12 cellular contexts compared by ENCODE assay signal in genomic region chr17:64622931-64623654, GRCh38. TPM values are rescaled to one million over a fixed set of nuclear protein-coding genes. Genes with fewer than 3 reads are reported as not detected.
A peak's percentile ranks its signal among the peaks of the same experiment; 100 is the strongest.
DNase-seq lines count a peak whose midpoint lies in the region; ATAC-seq, FAIRE-seq and TF ChIP-seq lines count a peak whose summit lies in the region.
"Had no signal": no experiment of that assay in that cellular context is flagged by ENCODE, and none has a peak within 500 bp of the region (broad histone marks: within the 10 kb centered on the region; RNA-seq: fewer than 3 reads in every experiment).

No MANE protein-coding gene starts in this region.

- peaks cover 7% of the 10 kb centered on the region for H3K36me3 ChIP-seq in astrocyte (ENCODE audit: insufficient read depth, low read length)
- H3K36me3 ChIP-seq: gastrocnemius medialis had no signal

- DNase-seq in natural killer cell (no peak), astrocyte (ENCODE audit: low read depth) (peak; percentile 92), glomerular endothelial cell (ENCODE audit: extremely low read depth, low read depth, low spot score) (peak; percentile 94), nephron progenitor cell (no peak), DMS53 treated with DMSO at 0.1 percent for 48 hours (lab: John Stamatoyannopoulos, UW; ENCODE audit: unreplicated experiment) (no peak), erythroblast (lab: John Stamatoyannopoulos, UW) (no peak)
- no peak for DNase-seq in natural killer cell treated with Interleukin-12 subunit alpha and Interleukin-12 subunit beta and Interleukin-15 and Interleukin-18, amount 100 ng/mL, for 72 hours (ENCODE audit: low spot score)
- DNase-seq: activated naive CD4-positive, alpha-beta T cell treated with anti-CD3 and anti-CD28 coated beads, Interleukin-2, amount 10 ng/mL, durations not matched to agents 7 days and 5 days; gastrocnemius medialis; NCI-H2029 treated with DMSO at 0.1 percent for 48 hours; stimulated activated naive B cell treated with anti-CD40 and anti-IgM and Interleukin-4, amounts not matched to agents 10 μg/mL and 1 μg/mL and 100 μg/mL, for 72 hours had no signal

- H3K27me3 Mint-ChIP-seq in natural killer cell (ENCODE audit: low read depth in 2 of 2) (no peaks in the 10 kb centered on the region), astrocyte (ENCODE audit: low read depth, unreplicated experiment) (no peaks in the 10 kb centered on the region), nephron progenitor cell (ENCODE audit: low read depth, poor library complexity) (no peaks in the 10 kb centered on the region)
- no peaks in the 10 kb centered on the region for H3K27me3 Mint-ChIP-seq in natural killer cell treated with Interleukin-12 subunit alpha and Interleukin-12 subunit beta and Interleukin-15 and Interleukin-18, amount 100 ng/mL, for 72 hours
- H3K27me3 Mint-ChIP-seq: activated naive CD4-positive, alpha-beta T cell treated with anti-CD3 and anti-CD28 coated beads, Interleukin-2, amount 10 ng/mL, durations not matched to agents 7 days and 5 days; stimulated activated naive B cell treated with anti-CD40 and anti-IgM and Interleukin-4, amounts not matched to agents 10 μg/mL and 1 μg/mL and 100 μg/mL, for 72 hours had no signal

- H3K4me3 Mint-ChIP-seq in natural killer cell (no peak overlapping the region), astrocyte (ENCODE audit: unreplicated experiment) (peak overlapping the region; percentile 67), nephron progenitor cell (no peak overlapping the region)
- H3K4me3 Mint-ChIP-seq in natural killer cell treated with Interleukin-12 subunit alpha and Interleukin-12 subunit beta and Interleukin-15 and Interleukin-18, amount 100 ng/mL, for 72 hours: no peak overlapping the region
- H3K4me3 Mint-ChIP-seq: activated naive CD4-positive, alpha-beta T cell treated with anti-CD3 and anti-CD28 coated beads, Interleukin-2, amount 10 ng/mL, durations not matched to agents 7 days and 5 days; stimulated activated naive B cell treated with anti-CD40 and anti-IgM and Interleukin-4, amounts not matched to agents 10 μg/mL and 1 μg/mL and 100 μg/mL, for 72 hours had no signal

- H3K4me1 Mint-ChIP-seq in natural killer cell: peaks cover 44 to 47% of the 10 kb centered on the region in 2 donors
- peaks cover 25 to 32% of the 10 kb centered on the region in 2 donors for H3K4me1 Mint-ChIP-seq in natural killer cell treated with Interleukin-12 subunit alpha and Interleukin-12 subunit beta and Interleukin-15 and Interleukin-18, amount 100 ng/mL, for 72 hours (ENCODE audit: low read depth in 2 of 2)
- H3K4me1 Mint-ChIP-seq in astrocyte (ENCODE audit: low read depth, unreplicated experiment): peaks cover 38% of the 10 kb centered on the region
- H3K4me1 Mint-ChIP-seq in nephron progenitor cell: no peaks in the 10 kb centered on the region

- peaks cover 85% of the 10 kb centered on the region for H4K20me1 ChIP-seq in astrocyte (ENCODE audit: insufficient read depth, low read length)

- no peak for ATAC-seq in natural killer cell
- no peak for ATAC-seq in natural killer cell treated with Interleukin-12 subunit alpha and Interleukin-12 subunit beta and Interleukin-15 and Interleukin-18, amount 100 ng/mL, for 72 hours
- ATAC-seq in GM21423 (IDR thresholded peaks at IDR 0.05; ENCODE audit: unreplicated experiment): no peak
- ATAC-seq: gastrocnemius medialis; stimulated activated naive B cell treated with anti-CD40 and anti-IgM and Interleukin-4, amounts not matched to agents 10 μg/mL and 1 μg/mL and 100 μg/mL, for 72 hours had no signal

- H3K9me3 Mint-ChIP-seq in natural killer cell (no peaks in the 10 kb centered on the region), astrocyte (ENCODE audit: unreplicated experiment) (peaks cover 2% of the 10 kb centered on the region), nephron progenitor cell (no peaks in the 10 kb centered on the region)
- H3K9me3 Mint-ChIP-seq in natural killer cell treated with Interleukin-12 subunit alpha and Interleukin-12 subunit beta and Interleukin-15 and Interleukin-18, amount 100 ng/mL, for 72 hours: no peaks in the 10 kb centered on the region
- H3K9me3 Mint-ChIP-seq: activated naive CD4-positive, alpha-beta T cell treated with anti-CD3 and anti-CD28 coated beads, Interleukin-2, amount 10 ng/mL, durations not matched to agents 7 days and 5 days; stimulated activated naive B cell treated with anti-CD40 and anti-IgM and Interleukin-4, amounts not matched to agents 10 μg/mL and 1 μg/mL and 100 μg/mL, for 72 hours had no signal

- FAIRE-seq in astrocyte (lab: Jason Lieb, UNC): peak; percentile 58

- H3K27ac Mint-ChIP-seq in natural killer cell: peak overlapping the region; percentile 4 to 17
- peak overlapping the region in 1 of 2 donors; percentile 1 for H3K27ac Mint-ChIP-seq in natural killer cell treated with Interleukin-12 subunit alpha and Interleukin-12 subunit beta and Interleukin-15 and Interleukin-18, amount 100 ng/mL, for 72 hours
- H3K27ac Mint-ChIP-seq in astrocyte (ENCODE audit: unreplicated experiment): peak overlapping the region; percentile 94
- no peak overlapping the region for H3K27ac Mint-ChIP-seq in nephron progenitor cell
- H3K27ac Mint-ChIP-seq: activated naive CD4-positive, alpha-beta T cell treated with anti-CD3 and anti-CD28 coated beads, Interleukin-2, amount 10 ng/mL, durations not matched to agents 7 days and 5 days; stimulated activated naive B cell treated with anti-CD40 and anti-IgM and Interleukin-4, amounts not matched to agents 10 μg/mL and 1 μg/mL and 100 μg/mL, for 72 hours had no signal

- H3K9ac ChIP-seq in astrocyte (ENCODE audit: low read length): peak overlapping the region; percentile 20

- H3K9me3 ChIP-seq in astrocyte (ENCODE audit: insufficient read depth, low read depth, low read length): no peaks in the 10 kb centered on the region
- H3K9me3 ChIP-seq: gastrocnemius medialis had no signal

- H3K36me3 Mint-ChIP-seq in natural killer cell: no peaks in the 10 kb centered on the region
- H3K36me3 Mint-ChIP-seq in natural killer cell treated with Interleukin-12 subunit alpha and Interleukin-12 subunit beta and Interleukin-15 and Interleukin-18, amount 100 ng/mL, for 72 hours: no peaks in the 10 kb centered on the region
- peaks cover 8% of the 10 kb centered on the region for H3K36me3 Mint-ChIP-seq in astrocyte (ENCODE audit: low read depth, unreplicated experiment)
- peaks cover 22% of the 10 kb centered on the region for H3K36me3 Mint-ChIP-seq in nephron progenitor cell (ENCODE audit: low read depth)

- intact Hi-C loops in natural killer cell (cut with micrococcal nuclease): no loop called here

- H3K4me3 ChIP-seq in astrocyte (ENCODE audit: insufficient read depth, low read depth, low read length): no peak overlapping the region
- H3K4me3 ChIP-seq: gastrocnemius medialis had no signal

- TF ChIP-seq POLR2A in erythroblast (IDR thresholded peaks at IDR 0.05; ENCODE audit: low read length): no peak

- TF ChIP-seq CTCF in natural killer cell (IDR thresholded peaks at IDR 0.05): no peak
- no peak for TF ChIP-seq CTCF in astrocyte (IDR thresholded peaks at IDR 0.05; ENCODE audit: insufficient read depth, low read depth, low read length)
- TF ChIP-seq CTCF in nephron progenitor cell (IDR thresholded peaks at IDR 0.05): no peak

- H3K27me3 ChIP-seq in astrocyte (ENCODE audit: insufficient read depth, low read length): no peaks in the 10 kb centered on the region
- H3K27me3 ChIP-seq: gastrocnemius medialis had no signal

- H3K79me2 ChIP-seq in astrocyte (ENCODE audit: insufficient read depth, low read length): peaks cover 100% of the 10 kb centered on the region

- H2AFZ ChIP-seq in astrocyte (ENCODE audit: low read depth, low read length): no peak overlapping the region

- peaks cover 29% of the 10 kb centered on the region for H3K4me1 ChIP-seq in astrocyte (ENCODE audit: insufficient read depth, low read length)

- peak overlapping the region; percentile 55 for H3K4me2 ChIP-seq in astrocyte (ENCODE audit: low read length)

- peak overlapping the region; percentile 61 for H3K27ac ChIP-seq in astrocyte (ENCODE audit: low read depth, low read length)
- H3K27ac ChIP-seq: gastrocnemius medialis had no signal

RNA-seq across cellular contexts. Expression of gene SMURF2, which starts 39.0 kb away (rescaled TPM):
- total RNA-seq in natural killer cell: 10 to 100 TPM; 43.8 to 54.5 (median 46.5) TPM
- total RNA-seq in natural killer cell treated with Interleukin-12 subunit alpha and Interleukin-12 subunit beta and Interleukin-15 and Interleukin-18, amount 100 ng/mL, for 72 hours: 10 to 100 TPM; 18.0 to 26.1 TPM
- 104 and 126 TPM in 2 replicates for total RNA-seq in astrocyte
- 149 and 266 TPM in 2 replicates for total RNA-seq in glomerular endothelial cell

Comparison
In these comparisons a context has a peak if more than half of its experiments do, and no peak if none do; other contexts are left out.
1. DNase-seq: peak in astrocyte (single experiment) and glomerular endothelial cell (single experiment); none in natural killer cell (single experiment), natural killer cell treated with Interleukin-12 subunit alpha and Interleukin-12 subunit beta and Interleukin-15 and Interleukin-18, amount 100 ng/mL, for 72 hours (single experiment), nephron progenitor cell (single experiment), DMS53 treated with DMSO at 0.1 percent for 48 hours (single experiment) and erythroblast (0 of 2).